ENCODE assay signal across 13 cellular contexts in the genomic region with DNA sequence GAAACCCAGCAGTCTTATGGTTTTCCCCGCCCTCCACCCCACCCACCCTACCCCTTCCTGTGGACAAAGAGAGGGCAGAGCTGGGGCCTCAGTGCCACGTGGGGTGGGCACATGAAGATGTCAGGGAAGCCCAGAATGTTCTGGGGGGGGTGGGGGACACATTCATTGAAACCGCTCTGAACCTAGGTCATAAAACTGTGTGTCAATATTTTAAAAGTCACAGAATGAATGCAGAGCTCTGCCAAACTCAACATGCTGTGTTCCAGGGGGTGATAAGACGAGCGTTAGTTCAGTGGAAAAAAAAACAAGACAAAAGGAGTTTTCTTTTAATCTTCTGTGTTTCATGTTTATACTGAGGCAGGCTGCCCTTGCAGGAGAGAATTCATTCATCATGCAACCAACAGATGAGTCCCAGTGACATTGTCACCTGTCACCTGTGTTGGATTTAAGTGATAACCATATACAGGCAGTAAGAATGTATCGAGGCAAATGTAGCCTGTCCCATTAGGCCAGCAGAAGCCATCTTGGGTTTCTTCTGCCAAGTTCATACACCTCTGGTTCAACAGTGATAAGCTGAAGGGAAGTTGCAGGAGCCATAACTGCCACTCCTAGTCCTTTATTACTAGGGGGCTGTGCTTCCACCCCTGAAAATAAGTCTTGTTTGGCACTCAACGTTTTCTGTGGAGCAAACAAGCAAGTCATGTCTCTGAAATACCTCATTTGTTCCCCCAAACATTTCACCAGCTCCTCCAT. TPM values are rescaled to one million over a fixed set of nuclear protein-coding genes. Genes with fewer than 3 reads are reported as not detected.
DNase-seq lines count a peak whose midpoint lies in the region; ATAC-seq and TF ChIP-seq lines count a peak whose summit lies in the region.
"Had no signal": no experiment of that assay in that cellular context is flagged by ENCODE, and none has a peak within 500 bp of the region (broad histone marks: within the 10 kb centered on the region; RNA-seq: fewer than 3 reads in every experiment).

No MANE protein-coding gene starts in this region.

- peaks cover 0 to 15% (median 5%) of the 10 kb centered on the region in 11 experiments; a peak in 4 of 22 replicates for H3K36me3 ChIP-seq in BLaER1 treated with 17β-estradiol and CSF1 and Interleukin-3, amounts not matched to agents 10 nM and 100 nM
- no peaks in the 10 kb centered on the region for H3K36me3 ChIP-seq in CD8-positive, alpha-beta T cell (ENCODE audit: insufficient read depth, low read length)

- no peaks in the 10 kb centered on the region for H3K27me3 Mint-ChIP-seq in CD8-positive, alpha-beta T cell (ENCODE audit: low read depth)
- H3K27me3 Mint-ChIP-seq in activated T-helper 1 cell treated with anti-CD3 and anti-CD28 coated beads, Interleukin-12 subunit alpha, Interleukin-12 subunit beta, Interleukin-2, Interleukin-4 antibody, amounts not matched to agents 30 ng/mL and 10 ng/mL and 1 ng/mL, durations not matched to agents 14 hours and 24 hours and 36 hours (ENCODE audit: insufficient read depth) = no peaks in the 10 kb centered on the region
- H3K27me3 Mint-ChIP-seq: IgD-negative memory B cell had no signal

- intact Hi-C loops in CD8-positive, alpha-beta T cell (cut with DNase I, micrococcal nuclease) = loop anchor here (10.0 kb wide), 2 partner anchors 45 to 85 kb away; no protein-coding TSS in a partner anchor
- intact Hi-C loops in activated T-helper 1 cell treated with anti-CD3 and anti-CD28 coated beads, Interleukin-12 subunit alpha, Interleukin-12 subunit beta, Interleukin-2, Interleukin-4 antibody, amounts not matched to agents 30 ng/mL and 10 ng/mL and 1 ng/mL, durations not matched to agents 14 hours and 24 hours and 36 hours (cut with micrococcal nuclease) = loop anchor here (5.0 kb wide), 1 partner anchor 122 kb away; no protein-coding TSS in a partner anchor

- TF ChIP-seq CTCF in CD8-positive, alpha-beta T cell (IDR thresholded peaks at IDR 0.05) = no peak

- H3K4me2 ChIP-seq in BLaER1 treated with 17β-estradiol and CSF1 and Interleukin-3, amounts not matched to agents 10 nM and 100 nM = peak overlapping the region; percentile 80 to 96 (median 92); a peak in 20 of 22 replicates

- CTCF ChIA-PET in CD8-positive, alpha-beta T cell (lab: Charles Lee) = interaction anchor here (0.5 to 1.5 kb wide), 4 partner anchors 10 to 532 kb away, joined by 3 read pairs; no protein-coding TSS in a partner anchor

- peak overlapping the region in 3 of 11 experiments; percentile 24 to 60 (median 57); a peak in 2 of 22 replicates for H3K9ac ChIP-seq in BLaER1 treated with 17β-estradiol and CSF1 and Interleukin-3, amounts not matched to agents 10 nM and 100 nM
- H3K9ac ChIP-seq: BLaER1 had no signal

- H4K20me1 ChIP-seq in BLaER1 treated with 17β-estradiol and CSF1 and Interleukin-3, amounts not matched to agents 10 nM and 100 nM = no peaks in the 10 kb centered on the region; a peak in 1 of 22 replicates

- peak overlapping the region; percentile 96 for H3K27ac Mint-ChIP-seq in CD8-positive, alpha-beta T cell
- H3K27ac Mint-ChIP-seq in activated T-helper 1 cell treated with anti-CD3 and anti-CD28 coated beads, Interleukin-12 subunit alpha, Interleukin-12 subunit beta, Interleukin-2, Interleukin-4 antibody, amounts not matched to agents 30 ng/mL and 10 ng/mL and 1 ng/mL, durations not matched to agents 14 hours and 24 hours and 36 hours = peak overlapping the region; percentile 76

- DNase-seq in CD8-positive, alpha-beta T cell = peak in 2 of 7 experiments; percentile 39 to 57
- no peak for DNase-seq in activated T-helper 1 cell treated with anti-CD3 and anti-CD28 coated beads, Interleukin-12 subunit alpha, Interleukin-12 subunit beta, Interleukin-2, Interleukin-4 antibody, amounts not matched to agents 30 ng/mL and 10 ng/mL and 1 ng/mL, durations not matched to agents 14 hours and 24 hours and 36 hours (ENCODE audit: low spot score)
- DNase-seq in islet precursor cell (peak; percentile 26), NCI-H1092 treated with DMSO at 0.1 percent for 48 hours (lab: John Stamatoyannopoulos, UW) (no peak), NCI-H1694 treated with DMSO at 0.1 percent for 48 hours (lab: John Stamatoyannopoulos, UW) (no peak)
- DNase-seq: NCI-H1694, NCI-H526 had no signal

- H3K9me3 ChIP-seq in BLaER1 treated with 17β-estradiol and CSF1 and Interleukin-3, amounts not matched to agents 10 nM and 100 nM (replicated peaks in 1 of 11) = no peaks in the 10 kb centered on the region
- H3K9me3 ChIP-seq in CD8-positive, alpha-beta T cell (ENCODE audit: low read length) = no peaks in the 10 kb centered on the region
- H3K9me3 ChIP-seq: BLaER1 had no signal

- POLR2A ChIA-PET in CD8-positive, alpha-beta T cell (lab: Charles Lee) = interaction anchor here (1.5 to 2.1 kb wide), 3 partner anchors 10 to 26 kb away, joined by 5 to 13 read pairs (median 5); no protein-coding TSS in a partner anchor

- H3K4me1 Mint-ChIP-seq in CD8-positive, alpha-beta T cell (ENCODE audit: low read depth) = peaks cover 86% of the 10 kb centered on the region
- H3K4me1 Mint-ChIP-seq in activated T-helper 1 cell treated with anti-CD3 and anti-CD28 coated beads, Interleukin-12 subunit alpha, Interleukin-12 subunit beta, Interleukin-2, Interleukin-4 antibody, amounts not matched to agents 30 ng/mL and 10 ng/mL and 1 ng/mL, durations not matched to agents 14 hours and 24 hours and 36 hours (ENCODE audit: low read depth) = peaks cover 37% of the 10 kb centered on the region

- no peaks in the 10 kb centered on the region for H3K36me3 Mint-ChIP-seq in CD8-positive, alpha-beta T cell
- H3K36me3 Mint-ChIP-seq in activated T-helper 1 cell treated with anti-CD3 and anti-CD28 coated beads, Interleukin-12 subunit alpha, Interleukin-12 subunit beta, Interleukin-2, Interleukin-4 antibody, amounts not matched to agents 30 ng/mL and 10 ng/mL and 1 ng/mL, durations not matched to agents 14 hours and 24 hours and 36 hours (ENCODE audit: low read depth) = peaks cover 4% of the 10 kb centered on the region
- H3K36me3 Mint-ChIP-seq: IgD-negative memory B cell had no signal

- H3K4me1 ChIP-seq in BLaER1 treated with 17β-estradiol and CSF1 and Interleukin-3, amounts not matched to agents 10 nM and 100 nM = peaks cover 91 to 97% (median 95%) of the 10 kb centered on the region in 10 experiments
- H3K4me1 ChIP-seq in CD8-positive, alpha-beta T cell (ENCODE audit: insufficient read depth, low read length) = peaks cover 85% of the 10 kb centered on the region

- H3K27me3 ChIP-seq in BLaER1 treated with 17β-estradiol and CSF1 and Interleukin-3, amounts not matched to agents 10 nM and 100 nM = no peaks in the 10 kb centered on the region
- no peaks in the 10 kb centered on the region for H3K27me3 ChIP-seq in CD8-positive, alpha-beta T cell (ENCODE audit: insufficient read depth, low read length)
- H3K27me3 ChIP-seq: BLaER1 had no signal

- no peaks in the 10 kb centered on the region for H3K9me3 Mint-ChIP-seq in CD8-positive, alpha-beta T cell
- H3K9me3 Mint-ChIP-seq in activated T-helper 1 cell treated with anti-CD3 and anti-CD28 coated beads, Interleukin-12 subunit alpha, Interleukin-12 subunit beta, Interleukin-2, Interleukin-4 antibody, amounts not matched to agents 30 ng/mL and 10 ng/mL and 1 ng/mL, durations not matched to agents 14 hours and 24 hours and 36 hours = no peaks in the 10 kb centered on the region
- H3K9me3 Mint-ChIP-seq: IgD-negative memory B cell had no signal

- H3K27ac ChIP-seq in BLaER1 treated with 17β-estradiol and CSF1 and Interleukin-3, amounts not matched to agents 10 nM and 100 nM = peak overlapping the region in 9 of 11 experiments; percentile 97 to 100 (median 99); a peak in 17 of 22 replicates
- H3K27ac ChIP-seq in CD8-positive, alpha-beta T cell (ENCODE audit: low read depth, low read length) = peak overlapping the region; percentile 61

- H3K4me3 ChIP-seq in BLaER1 treated with 17β-estradiol and CSF1 and Interleukin-3, amounts not matched to agents 10 nM and 100 nM = no peak overlapping the region
- no peak overlapping the region for H3K4me3 ChIP-seq in CD8-positive, alpha-beta T cell (ENCODE audit: low read depth, low read length)
- H3K4me3 ChIP-seq: BLaER1 had no signal

- no peak for ATAC-seq in CD8-positive, alpha-beta T cell
- ATAC-seq in GM18861 (IDR thresholded peaks at IDR 0.05; ENCODE audit: unreplicated experiment) = no peak

- H3K4me3 Mint-ChIP-seq in CD8-positive, alpha-beta T cell = peak overlapping the region; percentile 82
- no peak overlapping the region for H3K4me3 Mint-ChIP-seq in activated T-helper 1 cell treated with anti-CD3 and anti-CD28 coated beads, Interleukin-12 subunit alpha, Interleukin-12 subunit beta, Interleukin-2, Interleukin-4 antibody, amounts not matched to agents 30 ng/mL and 10 ng/mL and 1 ng/mL, durations not matched to agents 14 hours and 24 hours and 36 hours

RNA-seq across cellular contexts. Expression of a gene that starts 58.3 kb away (rescaled TPM):
- not detected for total RNA-seq in CD8-positive, alpha-beta T cell
- total RNA-seq in activated T-helper 1 cell treated with anti-CD3 and anti-CD28 coated beads, Interleukin-12 subunit alpha, Interleukin-12 subunit beta, Interleukin-2, Interleukin-4 antibody, amounts not matched to agents 30 ng/mL and 10 ng/mL and 1 ng/mL, durations not matched to agents 14 hours and 24 hours and 36 hours = not detected in 2 replicates
- total RNA-seq: RPMI7951; T-helper 1 cell treated with Interleukin-12 subunit alpha and Interleukin-12 subunit beta and Interleukin-4 antibody, amounts not matched to agents 30 ng/mL and 1 ng/mL, for 36 hours had no signal
